In genomic region chr2:176093145-176093888, GRCh38 we compare ENCODE assay signal across 8 cellular contexts. TPM values are rescaled to one million over a fixed set of nuclear protein-coding genes. Genes with fewer than 3 reads are reported as not detected.
DNase-seq lines count a peak whose midpoint lies in the region; ATAC-seq and TF ChIP-seq lines count a peak whose summit lies in the region.

No MANE protein-coding gene starts in this region.

- no peak overlapping the region for H3K4me3 Mint-ChIP-seq in stimulated activated memory B cell treated with anti-CD40 and anti-IgM and Interleukin-4, amounts not matched to agents 10 μg/mL and 1 μg/mL and 100 μg/mL, for 72 hours

- H3K36me3 Mint-ChIP-seq in stimulated activated memory B cell treated with anti-CD40 and anti-IgM and Interleukin-4, amounts not matched to agents 10 μg/mL and 1 μg/mL and 100 μg/mL, for 72 hours, result no peaks in the 10 kb centered on the region

- H3K4me1 ChIP-seq in ES-I3 (ENCODE audit: insufficient read depth, low read length) (peaks cover 9% of the 10 kb centered on the region), mucosa of rectum (ENCODE audit: control insufficient read depth in 2 of 2, insufficient read depth in 2 of 2, low read length in 2 of 2) (peaks cover 8 to 23% of the 10 kb centered on the region in 2 donors)

- peak overlapping the region; percentile 73 for H3K27ac ChIP-seq in VCaP
- H3K27ac ChIP-seq in mucosa of rectum (ENCODE audit: low read depth in 2 of 2, low read length in 2 of 2), result no peak overlapping the region

- peak overlapping the region; percentile 36; the same call in 1 of the 2 replicates for H3K9ac ChIP-seq in ES-I3 (ENCODE audit: low read depth, low read length)
- H3K9ac ChIP-seq in mucosa of rectum (ENCODE audit: low read depth in 1 of 2, low read length in 2 of 2), result no peak overlapping the region

- H3K27ac Mint-ChIP-seq in stimulated activated memory B cell treated with anti-CD40 and anti-IgM and Interleukin-4, amounts not matched to agents 10 μg/mL and 1 μg/mL and 100 μg/mL, for 72 hours, result no peak overlapping the region

- intact Hi-C loops in sciatic nerve (cut with DNase I), result loop anchor here (10.0 kb wide), 1 partner anchor 1759 kb away; the partner anchor contains the start of gene SP9

- peaks cover 77 to 85% of the 10 kb centered on the region in 2 donors for H3K27me3 ChIP-seq in mucosa of rectum (ENCODE audit: control insufficient read depth in 2 of 2, insufficient read depth in 2 of 2, low read length in 2 of 2)

- peak; percentile 66 for TF ChIP-seq CTCF in VCaP (conservative IDR thresholded peaks at IDR 0.05)

- H3K27me3 Mint-ChIP-seq in stimulated activated memory B cell treated with anti-CD40 and anti-IgM and Interleukin-4, amounts not matched to agents 10 μg/mL and 1 μg/mL and 100 μg/mL, for 72 hours, result peaks cover 88% of the 10 kb centered on the region

- no peak for ATAC-seq in sciatic nerve
- no peak for ATAC-seq in HG03045 (IDR thresholded peaks at IDR 0.05; ENCODE audit: unreplicated experiment)
- no peak for ATAC-seq in stimulated activated memory B cell treated with anti-CD40 and anti-IgM and Interleukin-4, amounts not matched to agents 10 μg/mL and 1 μg/mL and 100 μg/mL, for 72 hours

- DNase-seq in AG20443 (ENCODE audit: low spot score) (peak; percentile 80), sciatic nerve (ENCODE audit: low spot score) (no peak), MV-4-11 (lab: John Stamatoyannopoulos, UW) (no peak)

- H3K9me3 Mint-ChIP-seq in stimulated activated memory B cell treated with anti-CD40 and anti-IgM and Interleukin-4, amounts not matched to agents 10 μg/mL and 1 μg/mL and 100 μg/mL, for 72 hours, result no peaks in the 10 kb centered on the region

- peaks cover 24% of the 10 kb centered on the region for H3K4me1 Mint-ChIP-seq in stimulated activated memory B cell treated with anti-CD40 and anti-IgM and Interleukin-4, amounts not matched to agents 10 μg/mL and 1 μg/mL and 100 μg/mL, for 72 hours

- H3K36me3 ChIP-seq in ES-I3 (ENCODE audit: insufficient read depth, low read length), result no peaks in the 10 kb centered on the region
- H3K36me3 ChIP-seq in mucosa of rectum (ENCODE audit: control insufficient read depth in 2 of 2, insufficient read depth in 2 of 2, low read length in 2 of 2), result no peaks in the 10 kb centered on the region

- 0 out of 2 replicates have a peak, but pooled peaks cover 4% of the 10 kb centered on the region for H3K9me3 ChIP-seq in ES-I3 (ENCODE audit: control insufficient read depth, insufficient read depth, low read length)
- H3K9me3 ChIP-seq in mucosa of rectum (ENCODE audit: control insufficient read depth in 2 of 2, low read length in 2 of 2), result no peaks in the 10 kb centered on the region

- H3K4me3 ChIP-seq in mucosa of rectum (ENCODE audit: low read length in 2 of 2), result peak overlapping the region; percentile 25 to 53

RNA-seq across cellular contexts. Expression of gene HOXD13, which starts 0.8 kb away (rescaled TPM):
- total RNA-seq in sciatic nerve, result not detected

RNA-seq across cellular contexts. Expression of gene HOXD12, which starts 6.3 kb away (rescaled TPM):
- not detected for total RNA-seq in sciatic nerve

RNA-seq across cellular contexts. Expression of gene EVX2, which starts 9.6 kb away (rescaled TPM):
- total RNA-seq in sciatic nerve, result not detected

RNA-seq across cellular contexts. Expression of gene HOXD11, which starts 13.8 kb away (rescaled TPM):
- 0.40 TPM for total RNA-seq in sciatic nerve

RNA-seq across cellular contexts. Expression of gene HOXD10, which starts 23.3 kb away (rescaled TPM):
- total RNA-seq in sciatic nerve, result 1.9 TPM
